In genomic region chr4:76703676-76704075, GRCh38 we compare ENCODE assay signal across 10 cellular contexts.
DNase-seq lines count a peak whose midpoint lies in the region; ATAC-seq and TF ChIP-seq lines count a peak whose summit lies in the region.
"Had no signal": no experiment of that assay in that cellular context is flagged by ENCODE, and none has a peak within 500 bp of the region (broad histone marks: within the 10 kb centered on the region; RNA-seq: fewer than 3 reads in every experiment).

No MANE protein-coding gene starts in this region.

- no peak overlapping the region for H3K14ac ChIP-seq in H9 (ENCODE audit: insufficient read depth, low read length)

- ATAC-seq in T-cell (replicated peaks in 1 of 4) = no peak
- ATAC-seq in GM18520 (IDR thresholded peaks at IDR 0.05; ENCODE audit: unreplicated experiment) = no peak
- ATAC-seq: CD8-positive, alpha-beta T cell had no signal

- DNase-seq in HCEC 1CT (peak; percentile 47), ascending aorta (ENCODE audit: low spot score in 2 of 2) (no peak), right atrium auricular region (ENCODE audit: low spot score) (no peak), renal cortical epithelial cell (ENCODE audit: low read depth) (peak; percentile 44), H9 (no peak), ureter (ENCODE audit: low spot score) (no peak), T-cell (no peak)
- DNase-seq: CD8-positive, alpha-beta T cell; NCI-H446 treated with DMSO at 0.1 percent for 48 hours had no signal

- no peak overlapping the region for H3K18ac ChIP-seq in H9 (ENCODE audit: insufficient read length, low read depth, low read length)

- H3K4me1 ChIP-seq in ascending aorta (peaks cover 15 to 51% of the 10 kb centered on the region in 2 donors), right atrium auricular region (peaks cover 0 to 20% of the 10 kb centered on the region in 2 donors), H9 (ENCODE audit: insufficient read depth, low read length) (peaks cover 24% of the 10 kb centered on the region)

- H3K9me3 ChIP-seq in ascending aorta = no peaks in the 10 kb centered on the region
- no peaks in the 10 kb centered on the region for H3K9me3 ChIP-seq in right atrium auricular region
- H3K9me3 ChIP-seq in H9 (ENCODE audit: control insufficient read depth, low read depth, low read length) = no peaks in the 10 kb centered on the region

- H3T11ph ChIP-seq in H9 (ENCODE audit: low read length) = no peak overlapping the region

- H3K36me3 ChIP-seq in ascending aorta = no peaks in the 10 kb centered on the region
- H3K36me3 ChIP-seq in right atrium auricular region = no peaks in the 10 kb centered on the region

- H2BK15ac ChIP-seq in H9 (ENCODE audit: low read depth, low read length) = no peak overlapping the region

- no peak overlapping the region for H3K56ac ChIP-seq in H9 (ENCODE audit: insufficient read length, low read depth, low read length)

- no peak overlapping the region for H4K8ac ChIP-seq in H9 (replicated peaks; ENCODE audit: insufficient read length, low read depth, low read length)

- H3K23me2 ChIP-seq in H9 (ENCODE audit: insufficient read length, low read depth, low read length, poor library complexity, severe bottlenecking) = no peaks in the 10 kb centered on the region

- no peak overlapping the region for H3K9ac ChIP-seq in H9 (ENCODE audit: extremely low read depth, insufficient read length, low read length)

- no peak overlapping the region for H4K91ac ChIP-seq in H9 (ENCODE audit: insufficient read length, low read depth, low read length)

- H2AK5ac ChIP-seq in H9 (ENCODE audit: insufficient read length, low read length) = no peak overlapping the region

- no peaks in the 10 kb centered on the region for H4K20me1 ChIP-seq in H9 (ENCODE audit: control insufficient read depth, insufficient read depth, insufficient read length)

- H4K5ac ChIP-seq in H9 (ENCODE audit: insufficient read length, low read depth, low read length) = no peak overlapping the region

- H3K36me3 Mint-ChIP-seq in H9 (ENCODE audit: insufficient read depth in 1 of 3, low read depth in 3 of 3) (peaks cover 2 to 5% (median 4%) of the 10 kb centered on the region in 3 experiments; a peak in 4 of 7 replicates), T-cell (no peaks in the 10 kb centered on the region)
- H3K36me3 Mint-ChIP-seq: CD8-positive, alpha-beta T cell had no signal

- no peaks in the 10 kb centered on the region for H3K9me3 Mint-ChIP-seq in H9
- H3K9me3 Mint-ChIP-seq in T-cell = no peaks in the 10 kb centered on the region
- H3K9me3 Mint-ChIP-seq: CD8-positive, alpha-beta T cell had no signal

- no peak overlapping the region for H3K23ac ChIP-seq in H9 (ENCODE audit: insufficient read length, low read depth, low read length)

- H3K27me3 Mint-ChIP-seq in H9 (ENCODE audit: low read depth) = no peaks in the 10 kb centered on the region
- H3K27me3 Mint-ChIP-seq in T-cell = peaks cover 2 to 13% of the 10 kb centered on the region in 2 donors

- no CpG with 5 or more reads among the region's 3 CpGs for WGBS in H9 (ENCODE audit: extremely low coverage, insufficient read length, low lambda C conversion rate)

- peaks cover 15% of the 10 kb centered on the region for H3K79me1 ChIP-seq in H9 (ENCODE audit: insufficient read depth, low read depth, low read length, poor library complexity, severe bottlenecking)

- H3K4me2 ChIP-seq in H9 (ENCODE audit: insufficient read depth, insufficient read length, low read length) = no peak overlapping the region

- H3K27me3 ChIP-seq in ascending aorta (no peaks in the 10 kb centered on the region), right atrium auricular region (no peaks in the 10 kb centered on the region), H9 (ENCODE audit: insufficient read depth, low read length) (no peaks in the 10 kb centered on the region)

- no peak overlapping the region for H2BK20ac ChIP-seq in H9 (ENCODE audit: low read depth, low read length, poor library complexity, severe bottlenecking)

- TF ChIP-seq CTCF in ascending aorta (IDR thresholded peaks at IDR 0.05) = no peak
- no peak for TF ChIP-seq CTCF in right atrium auricular region (IDR thresholded peaks at IDR 0.05)
- TF ChIP-seq CTCF in H9 (conservative IDR thresholded peaks at IDR 0.05) = no peak

- no peak overlapping the region for H2BK120ac ChIP-seq in H9 (ENCODE audit: low read depth, low read length, poor library complexity, severe bottlenecking)

- no peak overlapping the region for H2BK12ac ChIP-seq in H9 (ENCODE audit: insufficient read length, low read depth, low read length)

- H3K79me2 ChIP-seq in H9 (ENCODE audit: insufficient read depth, low read length) = peaks cover 18% of the 10 kb centered on the region; the same call in 1 of the 2 replicates

- intact Hi-C loops in ascending aorta (cut with DNase I) = no loop called here

- no peak overlapping the region for H2AFZ ChIP-seq in H9 (ENCODE audit: low read length)

- H3K27ac ChIP-seq in ascending aorta (peak overlapping the region; percentile 80 to 84), right atrium auricular region (peak overlapping the region; percentile 5 to 54), H9 (ENCODE audit: insufficient read length, low read depth, low read length) (no peak overlapping the region)

- POLR2A ChIA-PET in T-cell (lab: Charles Lee) = interaction anchor here in 1 of 2 donors (0.6 kb wide), 1 partner anchor 9 kb away, joined by 3 read pairs; no protein-coding TSS in a partner anchor

- H3K27ac Mint-ChIP-seq in H9 (peak overlapping the region in 1 of 3 experiments; percentile 5; a peak in 2 of 7 replicates), T-cell (no peak overlapping the region)
- H3K27ac Mint-ChIP-seq: CD8-positive, alpha-beta T cell had no signal

- H3K4me1 Mint-ChIP-seq in H9 (peaks cover 61 to 69% of the 10 kb centered on the region in 2 experiments), T-cell (no peaks in the 10 kb centered on the region)

- no peak overlapping the region for H3K4ac ChIP-seq in H9 (ENCODE audit: low read depth, low read length)

- CTCF ChIA-PET in T-cell (lab: Charles Lee) = no interaction called here

- no peak overlapping the region for H3K4me3 Mint-ChIP-seq in H9
- H3K4me3 Mint-ChIP-seq in T-cell = no peak overlapping the region
- H3K4me3 Mint-ChIP-seq: CD8-positive, alpha-beta T cell had no signal

- H3K4me3 ChIP-seq in ascending aorta (no peak overlapping the region), right atrium auricular region (no peak overlapping the region)

- H2BK5ac ChIP-seq in H9 (ENCODE audit: insufficient read length, low read length) = no peak overlapping the region

Comparison
In these comparisons a context has a peak if more than half of its experiments do, and no peak if none do; other contexts are left out.
1. DNase-seq: peak in HCEC 1CT (single experiment) and renal cortical epithelial cell (single experiment); none in ascending aorta (0 of 2), right atrium auricular region (single experiment), H9 (single experiment), ureter (single experiment) and T-cell (0 of 34).